ENCODE assay signal across 18 cellular contexts in genomic region chr4:40231464-40231863, GRCh38. TPM values are rescaled to one million over a fixed set of nuclear protein-coding genes. Genes with fewer than 3 reads are reported as not detected.
DNase-seq lines count a peak whose midpoint lies in the region; ATAC-seq and TF ChIP-seq lines count a peak whose summit lies in the region.
"Had no signal": no experiment of that assay in that cellular context is flagged by ENCODE, and none has a peak within 500 bp of the region (broad histone marks: within the 10 kb centered on the region; RNA-seq: fewer than 3 reads in every experiment).

No MANE protein-coding gene starts in this region.

- WGBS in H9 (ENCODE audit: extremely low coverage, insufficient read length, low lambda C conversion rate): no CpG with 5 or more reads among the region's 7 CpGs

- H3K56ac ChIP-seq in H9 (ENCODE audit: insufficient read length, low read depth, low read length): no peak overlapping the region

- peaks cover 5% of the 10 kb centered on the region; the same call in 1 of the 2 replicates for H3K4me1 ChIP-seq in H9 (ENCODE audit: insufficient read depth, low read length)
- H3K4me1 ChIP-seq: SJCRH30, vagina had no signal

- no peak overlapping the region for H2BK12ac ChIP-seq in H9 (ENCODE audit: insufficient read length, low read depth, low read length)

- no peak for ATAC-seq in activated CD4-positive, alpha-beta T cell treated with anti-CD3 and anti-CD28 coated beads for 36 hours
- ATAC-seq in natural killer cell treated with Interleukin-12 subunit alpha and Interleukin-12 subunit beta and Interleukin-15 and Interleukin-18, amount 100 ng/mL, for 72 hours: no peak
- ATAC-seq in GM21619 (IDR thresholded peaks at IDR 0.05; ENCODE audit: unreplicated experiment): no peak
- ATAC-seq: sciatic nerve had no signal

- no peak for TF ChIP-seq CTCF in H9 (conservative IDR thresholded peaks at IDR 0.05)

- H3K4me1 Mint-ChIP-seq in activated CD4-positive, alpha-beta T cell treated with anti-CD3 and anti-CD28 coated beads for 36 hours: peaks cover 91% of the 10 kb centered on the region
- peaks cover 18 to 27% of the 10 kb centered on the region in 2 experiments for H3K4me1 Mint-ChIP-seq in H9
- H3K4me1 Mint-ChIP-seq in activated T-helper 1 cell treated with anti-CD3 and anti-CD28 coated beads, Interleukin-12 subunit alpha, Interleukin-12 subunit beta, Interleukin-2, Interleukin-4 antibody, amounts not matched to agents 30 ng/mL and 10 ng/mL and 1 ng/mL, durations not matched to agents 14 hours and 24 hours and 36 hours (ENCODE audit: low read depth): peaks cover 84% of the 10 kb centered on the region
- peaks cover 57 to 84% of the 10 kb centered on the region in 2 donors for H3K4me1 Mint-ChIP-seq in natural killer cell treated with Interleukin-12 subunit alpha and Interleukin-12 subunit beta and Interleukin-15 and Interleukin-18, amount 100 ng/mL, for 72 hours (ENCODE audit: low read depth in 2 of 2)

- POLR2A ChIA-PET in activated CD4-positive, alpha-beta T cell treated with anti-CD3 and anti-CD28 coated beads for 36 hours (lab: Charles Lee): interaction anchor here (0.5 to 3.2 kb wide), 3 partner anchors 32 to 48 kb away, joined by 3 to 29 read pairs (median 4); no protein-coding TSS in a partner anchor

- H4K91ac ChIP-seq in H9 (ENCODE audit: insufficient read length, low read depth, low read length): no peak overlapping the region

- H3K9me3 ChIP-seq in H9 (ENCODE audit: control insufficient read depth, low read depth, low read length): no peaks in the 10 kb centered on the region
- H3K9me3 ChIP-seq: SJCRH30, vagina had no signal

- H3K4me2 ChIP-seq in H9 (ENCODE audit: insufficient read depth, insufficient read length, low read length): no peak overlapping the region

- no peak overlapping the region for H3K27ac ChIP-seq in H9 (ENCODE audit: insufficient read length, low read depth, low read length)
- H3K27ac ChIP-seq: SJCRH30, vagina, VCaP had no signal

- H3K14ac ChIP-seq in H9 (ENCODE audit: insufficient read depth, low read length): no peak overlapping the region

- peak overlapping the region; percentile 61 for H3K4me3 Mint-ChIP-seq in activated CD4-positive, alpha-beta T cell treated with anti-CD3 and anti-CD28 coated beads for 36 hours
- H3K4me3 Mint-ChIP-seq in H9: no peak overlapping the region
- peak overlapping the region; percentile 79 for H3K4me3 Mint-ChIP-seq in activated T-helper 1 cell treated with anti-CD3 and anti-CD28 coated beads, Interleukin-12 subunit alpha, Interleukin-12 subunit beta, Interleukin-2, Interleukin-4 antibody, amounts not matched to agents 30 ng/mL and 10 ng/mL and 1 ng/mL, durations not matched to agents 14 hours and 24 hours and 36 hours
- peak overlapping the region; percentile 85 for H3K4me3 Mint-ChIP-seq in natural killer cell treated with Interleukin-12 subunit alpha and Interleukin-12 subunit beta and Interleukin-15 and Interleukin-18, amount 100 ng/mL, for 72 hours

- intact Hi-C loops in activated CD4-positive, alpha-beta T cell treated with anti-CD3 and anti-CD28 coated beads for 36 hours (cut with DNase I, micrococcal nuclease): no loop called here
- intact Hi-C loops in activated T-helper 1 cell treated with anti-CD3 and anti-CD28 coated beads, Interleukin-12 subunit alpha, Interleukin-12 subunit beta, Interleukin-2, Interleukin-4 antibody, amounts not matched to agents 30 ng/mL and 10 ng/mL and 1 ng/mL, durations not matched to agents 14 hours and 24 hours and 36 hours (cut with micrococcal nuclease): no loop called here

- H2BK20ac ChIP-seq in H9 (ENCODE audit: low read depth, low read length, poor library complexity, severe bottlenecking): no peak overlapping the region

- H3K79me1 ChIP-seq in H9 (ENCODE audit: insufficient read depth, low read depth, low read length, poor library complexity, severe bottlenecking): no peaks in the 10 kb centered on the region

- H2BK120ac ChIP-seq in H9 (ENCODE audit: low read depth, low read length, poor library complexity, severe bottlenecking): no peak overlapping the region

- no peak overlapping the region for H2AK5ac ChIP-seq in H9 (ENCODE audit: insufficient read length, low read length)

- no peak overlapping the region for H3K9ac ChIP-seq in H9 (ENCODE audit: extremely low read depth, insufficient read length, low read length)

- no peak overlapping the region for H3K23ac ChIP-seq in H9 (ENCODE audit: insufficient read length, low read depth, low read length)

- H3K27me3 Mint-ChIP-seq in activated CD4-positive, alpha-beta T cell treated with anti-CD3 and anti-CD28 coated beads for 36 hours: no peaks in the 10 kb centered on the region
- no peaks in the 10 kb centered on the region for H3K27me3 Mint-ChIP-seq in H9 (ENCODE audit: low read depth)
- H3K27me3 Mint-ChIP-seq in activated T-helper 1 cell treated with anti-CD3 and anti-CD28 coated beads, Interleukin-12 subunit alpha, Interleukin-12 subunit beta, Interleukin-2, Interleukin-4 antibody, amounts not matched to agents 30 ng/mL and 10 ng/mL and 1 ng/mL, durations not matched to agents 14 hours and 24 hours and 36 hours (ENCODE audit: insufficient read depth): no peaks in the 10 kb centered on the region
- H3K27me3 Mint-ChIP-seq in natural killer cell treated with Interleukin-12 subunit alpha and Interleukin-12 subunit beta and Interleukin-15 and Interleukin-18, amount 100 ng/mL, for 72 hours: no peaks in the 10 kb centered on the region

- no peak overlapping the region for H2AFZ ChIP-seq in H9 (ENCODE audit: low read length)

- H3K79me2 ChIP-seq in H9 (ENCODE audit: insufficient read depth, low read length): no peaks in the 10 kb centered on the region

- H2BK15ac ChIP-seq in H9 (ENCODE audit: low read depth, low read length): no peak overlapping the region

- no peaks in the 10 kb centered on the region for H3K23me2 ChIP-seq in H9 (ENCODE audit: insufficient read length, low read depth, low read length, poor library complexity, severe bottlenecking)

- CTCF ChIA-PET in activated CD4-positive, alpha-beta T cell treated with anti-CD3 and anti-CD28 coated beads for 36 hours (lab: Charles Lee): interaction anchor here (0.7 to 7.0 kb wide), 19 partner anchors 8 to 94 kb away, joined by 3 to 45 read pairs (median 5); no protein-coding TSS in a partner anchor

- H3K36me3 Mint-ChIP-seq in activated CD4-positive, alpha-beta T cell treated with anti-CD3 and anti-CD28 coated beads for 36 hours (ENCODE audit: low read depth): peaks cover 76% of the 10 kb centered on the region
- peaks cover 0 to 3% (median 0%) of the 10 kb centered on the region in 3 experiments; a peak in 2 of 7 replicates for H3K36me3 Mint-ChIP-seq in H9 (ENCODE audit: insufficient read depth in 1 of 3, low read depth in 3 of 3)
- peaks cover 45% of the 10 kb centered on the region for H3K36me3 Mint-ChIP-seq in activated T-helper 1 cell treated with anti-CD3 and anti-CD28 coated beads, Interleukin-12 subunit alpha, Interleukin-12 subunit beta, Interleukin-2, Interleukin-4 antibody, amounts not matched to agents 30 ng/mL and 10 ng/mL and 1 ng/mL, durations not matched to agents 14 hours and 24 hours and 36 hours (ENCODE audit: low read depth)
- H3K36me3 Mint-ChIP-seq in natural killer cell treated with Interleukin-12 subunit alpha and Interleukin-12 subunit beta and Interleukin-15 and Interleukin-18, amount 100 ng/mL, for 72 hours: peaks cover 14% of the 10 kb centered on the region

- H3K27me3 ChIP-seq in H9 (ENCODE audit: insufficient read depth, low read length): no peaks in the 10 kb centered on the region
- H3K27me3 ChIP-seq: SJCRH30, vagina had no signal

- peak; percentile 14 for DNase-seq in activated CD4-positive, alpha-beta T cell treated with anti-CD3 and anti-CD28 coated beads for 36 hours
- DNase-seq in activated CD4-positive, alpha-beta T cell treated with anti-CD3 and anti-CD28 coated beads, Interleukin-2, amount 50 U/mL, for 1 hour: no peak
- no peak for DNase-seq in H9
- DNase-seq in activated T-helper 1 cell treated with anti-CD3 and anti-CD28 coated beads, Interleukin-12 subunit alpha, Interleukin-12 subunit beta, Interleukin-2, Interleukin-4 antibody, amounts not matched to agents 30 ng/mL and 10 ng/mL and 1 ng/mL, durations not matched to agents 14 hours and 24 hours and 36 hours (ENCODE audit: low spot score): no peak
- DNase-seq in natural killer cell treated with Interleukin-12 subunit alpha and Interleukin-12 subunit beta and Interleukin-15 and Interleukin-18, amount 100 ng/mL, for 72 hours (ENCODE audit: low spot score): no peak
- DNase-seq in cerebellum (ENCODE audit: low spot score): no peak
- no peak for DNase-seq in NCI-H526 (lab: John Stamatoyannopoulos, UW)
- DNase-seq: COR-L47; NCI-H1092; NCI-H2171 treated with DMSO at 0.1 percent for 48 hours; nucleus accumbens; SJCRH30; stimulated activated CD4-positive, alpha-beta T cell treated with anti-CD3 and anti-CD28 coated beads, Interleukin-4, amount 100 ng/mL, for 24 hours had no signal

- no peak overlapping the region for H4K8ac ChIP-seq in H9 (replicated peaks; ENCODE audit: insufficient read length, low read depth, low read length)

- H3T11ph ChIP-seq in H9 (ENCODE audit: low read length): no peak overlapping the region

- no peaks in the 10 kb centered on the region for H3K9me3 Mint-ChIP-seq in activated CD4-positive, alpha-beta T cell treated with anti-CD3 and anti-CD28 coated beads for 36 hours (ENCODE audit: low read depth)
- H3K9me3 Mint-ChIP-seq in H9: no peaks in the 10 kb centered on the region
- peaks cover 4% of the 10 kb centered on the region for H3K9me3 Mint-ChIP-seq in activated T-helper 1 cell treated with anti-CD3 and anti-CD28 coated beads, Interleukin-12 subunit alpha, Interleukin-12 subunit beta, Interleukin-2, Interleukin-4 antibody, amounts not matched to agents 30 ng/mL and 10 ng/mL and 1 ng/mL, durations not matched to agents 14 hours and 24 hours and 36 hours
- H3K9me3 Mint-ChIP-seq in natural killer cell treated with Interleukin-12 subunit alpha and Interleukin-12 subunit beta and Interleukin-15 and Interleukin-18, amount 100 ng/mL, for 72 hours: peaks cover 8% of the 10 kb centered on the region

- H4K20me1 ChIP-seq in H9 (ENCODE audit: control insufficient read depth, insufficient read depth, insufficient read length): no peaks in the 10 kb centered on the region

- H4K5ac ChIP-seq in H9 (ENCODE audit: insufficient read length, low read depth, low read length): no peak overlapping the region

- peak overlapping the region; percentile 96 for H3K27ac Mint-ChIP-seq in activated CD4-positive, alpha-beta T cell treated with anti-CD3 and anti-CD28 coated beads for 36 hours
- peak overlapping the region; percentile 1 to 41 (median 16); a peak in 3 of 7 replicates for H3K27ac Mint-ChIP-seq in H9
- peak overlapping the region; percentile 90 for H3K27ac Mint-ChIP-seq in activated T-helper 1 cell treated with anti-CD3 and anti-CD28 coated beads, Interleukin-12 subunit alpha, Interleukin-12 subunit beta, Interleukin-2, Interleukin-4 antibody, amounts not matched to agents 30 ng/mL and 10 ng/mL and 1 ng/mL, durations not matched to agents 14 hours and 24 hours and 36 hours
- H3K27ac Mint-ChIP-seq in natural killer cell treated with Interleukin-12 subunit alpha and Interleukin-12 subunit beta and Interleukin-15 and Interleukin-18, amount 100 ng/mL, for 72 hours: peak overlapping the region; percentile 88 to 89

- H3K4ac ChIP-seq in H9 (ENCODE audit: low read depth, low read length): no peak overlapping the region

- no peak overlapping the region for H2BK5ac ChIP-seq in H9 (ENCODE audit: insufficient read length, low read length)

- no peak overlapping the region for H3K18ac ChIP-seq in H9 (ENCODE audit: insufficient read length, low read depth, low read length)

RNA-seq across cellular contexts. Expression of gene RHOH, which starts 34.6 kb away (rescaled TPM):
- 10 to 100 TPM; 74.7 to 83.6 TPM for total RNA-seq in activated CD4-positive, alpha-beta T cell treated with anti-CD3 and anti-CD28 coated beads for 36 hours
- 7.1 and 8.2 TPM in 2 replicates for total RNA-seq in H9 (2021)
- 105 and 111 TPM in 2 replicates for total RNA-seq in activated T-helper 1 cell treated with anti-CD3 and anti-CD28 coated beads, Interleukin-12 subunit alpha, Interleukin-12 subunit beta, Interleukin-2, Interleukin-4 antibody, amounts not matched to agents 30 ng/mL and 10 ng/mL and 1 ng/mL, durations not matched to agents 14 hours and 24 hours and 36 hours
- 100 to 1,000 TPM; 140 to 169 TPM for total RNA-seq in natural killer cell treated with Interleukin-12 subunit alpha and Interleukin-12 subunit beta and Interleukin-15 and Interleukin-18, amount 100 ng/mL, for 72 hours
- total RNA-seq in cerebellum: 0.18 TPM
- total RNA-seq: A172, SJCRH30 had no signal

Comparison
In these comparisons a context has a peak if more than half of its experiments do, and no peak if none do; other contexts are left out.
1. H3K27ac Mint-ChIP-seq: peak in every context shown above with its lines; median percentile 96 in activated CD4-positive, alpha-beta T cell treated with anti-CD3 and anti-CD28 coated beads for 36 hours; 90 in activated T-helper 1 cell treated with anti-CD3 and anti-CD28 coated beads, Interleukin-12 subunit alpha, Interleukin-12 subunit beta, Interleukin-2, Interleukin-4 antibody, amounts not matched to agents 30 ng/mL and 10 ng/mL and 1 ng/mL, durations not matched to agents 14 hours and 24 hours and 36 hours; 88 in natural killer cell treated with Interleukin-12 subunit alpha and Interleukin-12 subunit beta and Interleukin-15 and Interleukin-18, amount 100 ng/mL, for 72 hours; 16 in H9.
2. H3K4me3 Mint-ChIP-seq: peak in activated CD4-positive, alpha-beta T cell treated with anti-CD3 and anti-CD28 coated beads for 36 hours (single experiment), activated T-helper 1 cell treated with anti-CD3 and anti-CD28 coated beads, Interleukin-12 subunit alpha, Interleukin-12 subunit beta, Interleukin-2, Interleukin-4 antibody, amounts not matched to agents 30 ng/mL and 10 ng/mL and 1 ng/mL, durations not matched to agents 14 hours and 24 hours and 36 hours (single experiment) and natural killer cell treated with Interleukin-12 subunit alpha and Interleukin-12 subunit beta and Interleukin-15 and Interleukin-18, amount 100 ng/mL, for 72 hours (single experiment); none in H9 (0 of 2).